Comparison of ENCODE assay signal across 1 cellular context in genomic region chr6:10747251-10747972, GRCh38.
TF ChIP-seq lines count a peak whose summit lies in the region.

TSS of gene TMEM14B (plus strand) at chr6:10747805. CDS start at chr6:10749246, 1,441 bp downstream.

TF ChIP-seq in HepG2, 621 proteins besides CTCF, POLR2A, EP300 and RAD21 (continued from another document and continues in another):
- no peak for TF ChIP-seq ZBTB39 (CRISPR knock-in tag; IDR thresholded peaks at IDR 0.05)
- TF ChIP-seq ESRRA (CRISPR knock-in tag; IDR thresholded peaks at IDR 0.05; ENCODE audit: low read depth), result no peak; the same call in 1 of the 2 replicates
- peak; percentile 96 for TF ChIP-seq SAP130 (CRISPR knock-in tag; IDR thresholded peaks at IDR 0.05; ENCODE audit: low read depth)
- TF ChIP-seq ZNF567 (CRISPR knock-in tag; IDR thresholded peaks at IDR 0.05; ENCODE audit: borderline replicate concordance), result peak; percentile 88
- peak; percentile 36; the same call in 1 of the 2 replicates for TF ChIP-seq ZNF703 (CRISPR knock-in tag; IDR thresholded peaks at IDR 0.05; ENCODE audit: borderline replicate concordance)
- TF ChIP-seq RBM39 (IDR thresholded peaks at IDR 0.05; ENCODE audit: low read depth, low read length, poor library complexity, severe bottlenecking), result peak; percentile 94
- peak; percentile 41; the same call in 1 of the 2 replicates for TF ChIP-seq RERE (CRISPR knock-in tag; IDR thresholded peaks at IDR 0.05; ENCODE audit: low read depth)
- peak; percentile 85 for TF ChIP-seq ZNF350 (CRISPR knock-in tag; IDR thresholded peaks at IDR 0.05; ENCODE audit: borderline replicate concordance, low read depth)
- TF ChIP-seq HOMEZ (CRISPR knock-in tag; IDR thresholded peaks at IDR 0.05; ENCODE audit: low read depth), result peak; percentile 92
- TF ChIP-seq ZNF503 (CRISPR knock-in tag; IDR thresholded peaks at IDR 0.05), result peak; percentile 80
- TF ChIP-seq ELF1 (CRISPR knock-in tag; IDR thresholded peaks at IDR 0.05), result peak; percentile 87
- peak; percentile 89 for TF ChIP-seq NRL (CRISPR knock-in tag; IDR thresholded peaks at IDR 0.05; ENCODE audit: borderline replicate concordance)
- no peak for TF ChIP-seq BATF2 (CRISPR knock-in tag; IDR thresholded peaks at IDR 0.05)
- peak; percentile 92 for TF ChIP-seq ATF6 (CRISPR knock-in tag; conservative IDR thresholded peaks at IDR 0.05)
- peak; percentile 80 for TF ChIP-seq HBP1 (CRISPR knock-in tag; IDR thresholded peaks at IDR 0.05; ENCODE audit: low read depth)
- TF ChIP-seq PRDM4 (CRISPR knock-in tag; IDR thresholded peaks at IDR 0.05; ENCODE audit: borderline replicate concordance), result peak; percentile 20; the same call in 1 of the 2 replicates
- 0 out of 2 replicates have a peak, but pooled peaks have one; percentile 50 for TF ChIP-seq ZNF275 (CRISPR knock-in tag; IDR thresholded peaks at IDR 0.05; ENCODE audit: borderline replicate concordance)
- no peak for TF ChIP-seq ZFP36 (IDR thresholded peaks at IDR 0.05; ENCODE audit: borderline replicate concordance, low read depth, low read length, partially characterized antibody)
- no peak for TF ChIP-seq CBX2 (IDR thresholded peaks at IDR 0.05; ENCODE audit: low read depth, low read length)
- peak; percentile 94; the same call in 1 of the 2 replicates for TF ChIP-seq CBX2 (CRISPR knock-in tag; IDR thresholded peaks at IDR 0.05; ENCODE audit: low read depth)
- TF ChIP-seq RARG (CRISPR knock-in tag; IDR thresholded peaks at IDR 0.05; ENCODE audit: low read depth), result 0 out of 2 replicates have a peak, but pooled peaks have one; percentile 45
- no peak for TF ChIP-seq NCOA5 (CRISPR knock-in tag; IDR thresholded peaks at IDR 0.05)
- TF ChIP-seq ZFP1 (CRISPR knock-in tag; IDR thresholded peaks at IDR 0.05), result peak; percentile 88
- TF ChIP-seq KLF12 (CRISPR knock-in tag; IDR thresholded peaks at IDR 0.05; ENCODE audit: borderline replicate concordance), result peak; percentile 83
- no peak; the same call in none of the 2 replicates for TF ChIP-seq NKX3-1 (CRISPR knock-in tag; IDR thresholded peaks at IDR 0.05)
- no peak for TF ChIP-seq SAFB2 (CRISPR knock-in tag; IDR thresholded peaks at IDR 0.05; ENCODE audit: borderline replicate concordance, low read depth)
- no peak; the same call in 1 of the 2 replicates for TF ChIP-seq GATA4 (IDR thresholded peaks at IDR 0.05; ENCODE audit: borderline replicate concordance, low read depth)
- peak; percentile 64; the same call in 1 of the 2 replicates for TF ChIP-seq MAFG (CRISPR knock-in tag; IDR thresholded peaks at IDR 0.05)
- TF ChIP-seq TARDBP (CRISPR knock-in tag; IDR thresholded peaks at IDR 0.05), result peak; percentile 90
- TF ChIP-seq HOXA9 (CRISPR knock-in tag; IDR thresholded peaks at IDR 0.05; ENCODE audit: borderline replicate concordance), result 0 out of 2 replicates have a peak, but pooled peaks have one; percentile 22
- TF ChIP-seq THAP7 (CRISPR knock-in tag; IDR thresholded peaks at IDR 0.05), result peak; percentile 46; the same call in 1 of the 2 replicates
- TF ChIP-seq MED13 (CRISPR knock-in tag; IDR thresholded peaks at IDR 0.05), result no peak
- TF ChIP-seq ZNF160 (CRISPR knock-in tag; IDR thresholded peaks at IDR 0.05), result peak; percentile 59; the same call in 1 of the 2 replicates
- TF ChIP-seq YEATS2 (CRISPR knock-in tag; IDR thresholded peaks at IDR 0.05; ENCODE audit: borderline replicate concordance), result peak; percentile 93
- no peak for TF ChIP-seq MLLT10 (CRISPR knock-in tag; IDR thresholded peaks at IDR 0.05)
